In genomic region chr6:114288696-114289095, GRCh38 we compare ENCODE assay signal across 1 cellular context.
TF ChIP-seq lines count a peak whose summit lies in the region.

No MANE protein-coding gene starts in this region.

TF ChIP-seq in HepG2, 621 proteins besides CTCF, POLR2A, EP300 and RAD21:
- TF ChIP-seq ZNF546 (CRISPR knock-in tag; conservative IDR thresholded peaks at IDR 0.05) (no peak), ZKSCAN1 (IDR thresholded peaks at IDR 0.05; ENCODE audit: low read length) (0 out of 2 replicates have a peak, but pooled peaks have one; percentile 33), ZNF589 (CRISPR knock-in tag; conservative IDR thresholded peaks at IDR 0.05) (no peak), HMGXB3 (CRISPR knock-in tag; IDR thresholded peaks at IDR 0.05; ENCODE audit: borderline replicate concordance) (no peak), TCF7L2 (IDR thresholded peaks at IDR 0.05; ENCODE audit: low read depth, low read length) (no peak), HNF4A (CRISPR knock-in tag; IDR thresholded peaks at IDR 0.05) (0 out of 2 replicates have a peak, but pooled peaks have one; percentile 27), KDM3A (CRISPR knock-in tag; IDR thresholded peaks at IDR 0.05; ENCODE audit: low read depth) (no peak), MAFK (conservative IDR thresholded peaks at IDR 0.05 in 1 of 2, IDR thresholded peaks at IDR 0.05 in 1 of 2; ENCODE audit: low read length in 2 of 2) (peak in 1 of 2 experiments; percentile 39; a peak in 2 of 4 replicates), TFAP4 (IDR thresholded peaks at IDR 0.05; ENCODE audit: borderline replicate concordance, low read depth) (peak; percentile 60; the same call in 1 of the 2 replicates), MZF1 (CRISPR knock-in tag; IDR thresholded peaks at IDR 0.05; ENCODE audit: borderline replicate concordance) (no peak), MAFF (IDR thresholded peaks at IDR 0.05; ENCODE audit: low read depth, low read length) (0 out of 2 replicates have a peak, but pooled peaks have one; percentile 9), CCAR2 (optimal IDR thresholded peaks at IDR 0.05; ENCODE audit: low read depth, low read length) (no peak), ZNF749 (CRISPR knock-in tag; IDR thresholded peaks at IDR 0.05; ENCODE audit: borderline replicate concordance) (no peak), ETV5 (CRISPR knock-in tag; IDR thresholded peaks at IDR 0.05; ENCODE audit: borderline replicate concordance) (no peak), ZNF12 (CRISPR knock-in tag; IDR thresholded peaks at IDR 0.05) (no peak), RFXAP (CRISPR knock-in tag; IDR thresholded peaks at IDR 0.05; ENCODE audit: borderline replicate concordance) (no peak), GATA4 (IDR thresholded peaks at IDR 0.05; ENCODE audit: borderline replicate concordance, low read depth) (no peak), ZNF839 (CRISPR knock-in tag; IDR thresholded peaks at IDR 0.05; ENCODE audit: borderline replicate concordance) (no peak), ZNF7 (CRISPR knock-in tag; IDR thresholded peaks at IDR 0.05) (no peak)
